21 cellular contexts compared by ENCODE assay signal in the genomic region with DNA sequence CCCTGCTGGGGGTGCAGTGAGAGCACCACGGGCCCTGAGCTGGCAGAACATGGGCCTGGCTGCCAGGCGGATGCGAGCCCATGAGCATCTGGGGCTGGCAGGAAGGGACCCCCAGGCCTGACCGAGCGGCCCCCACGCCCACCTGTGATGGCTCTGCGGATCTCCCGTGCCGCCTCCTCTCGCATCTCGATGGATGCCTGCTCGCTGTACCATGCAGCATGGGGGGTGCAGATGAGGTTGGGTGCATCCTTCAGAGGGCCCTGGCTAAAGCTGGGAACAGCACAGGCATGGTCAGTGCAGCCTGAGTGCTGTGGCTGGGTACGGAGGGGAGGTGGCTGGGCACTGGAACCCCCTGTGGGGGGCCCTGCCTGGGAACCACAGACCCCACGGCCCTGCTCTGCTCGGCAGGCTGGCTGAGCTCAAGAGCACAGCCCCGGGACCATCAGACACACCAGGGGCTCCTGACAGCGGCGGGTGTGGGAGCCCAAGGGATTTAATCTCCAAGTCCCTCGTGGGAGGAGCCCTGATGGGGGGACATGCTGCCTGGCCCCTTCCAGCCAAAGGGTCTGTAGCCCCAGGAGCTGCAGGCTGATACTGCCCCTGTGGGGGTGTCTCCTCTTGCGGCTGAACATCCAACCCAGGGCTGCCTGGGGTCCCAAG. TPM values are rescaled to one million over a fixed set of nuclear protein-coding genes. Genes with fewer than 3 reads are reported as not detected.
DNase-seq lines count a peak whose midpoint lies in the region; ATAC-seq and TF ChIP-seq lines count a peak whose summit lies in the region.
"Had no signal": no experiment of that assay in that cellular context is flagged by ENCODE, and none has a peak within 500 bp of the region (broad histone marks: within the 10 kb centered on the region; RNA-seq: fewer than 3 reads in every experiment).

No MANE protein-coding gene starts in this region.

- DNase-seq in MM.1S (no peak), prostate gland (ENCODE audit: low spot score) (no peak), NCI-H446 (lab: John Stamatoyannopoulos, UW) (no peak), NCI-H2227 treated with DMSO at 0.1 percent for 48 hours (lab: John Stamatoyannopoulos, UW) (no peak), GM19238 (ENCODE audit: insufficient read length, low spot score) (no peak)
- DNase-seq: ACHN; AML-193; CD4-positive, CD25-positive, alpha-beta regulatory T cell; COR-L47; DMS 273 treated with DMSO at 0.1 percent for 48 hours; GF-D8; KBM-7; MV-4-11; NCI-H1694 treated with DMSO at 0.1 percent for 48 hours; NCI-H226; NCI-H524 treated with DMSO at 0.1 percent for 48 hours; PC-3; RPMI8226; SJCRH30 had no signal

- H3K4me3 ChIP-seq in MM.1S (ENCODE audit: low read length) (no peak overlapping the region), gastroesophageal sphincter (no peak overlapping the region), prostate gland (no peak overlapping the region)
- H3K4me3 ChIP-seq: SJCRH30 had no signal

- H3F3A ChIP-seq in MM.1S (ENCODE audit: insufficient read depth, low read length), result peaks cover 38% of the 10 kb centered on the region

- no peaks in the 10 kb centered on the region for H3K9me3 ChIP-seq in MM.1S (replicated peaks; ENCODE audit: insufficient read depth, low read length)
- no peaks in the 10 kb centered on the region for H3K9me3 ChIP-seq in gastroesophageal sphincter
- no peaks in the 10 kb centered on the region for H3K9me3 ChIP-seq in prostate gland
- H3K9me3 ChIP-seq: SJCRH30 had no signal

- TF ChIP-seq POLR2A in gastroesophageal sphincter (IDR thresholded peaks at IDR 0.05) (no peak), prostate gland (IDR thresholded peaks at IDR 0.05) (no peak)

- H3K27me3 ChIP-seq in MM.1S (replicated peaks; ENCODE audit: insufficient read depth, low read length), result no peaks in the 10 kb centered on the region
- H3K27me3 ChIP-seq in gastroesophageal sphincter, result no peaks in the 10 kb centered on the region
- H3K27me3 ChIP-seq in prostate gland (replicated peaks; ENCODE audit: insufficient read depth), result no peaks in the 10 kb centered on the region
- H3K27me3 ChIP-seq: SJCRH30 had no signal

- WGBS in gastroesophageal sphincter (ENCODE audit: low coverage in 1 of 2), 2 donors, result no CpG with 5 or more reads among the region's 20 CpGs
- 86% methylated on average over 18 of the region's 20 CpGs for WGBS in prostate gland

- H3K27ac ChIP-seq in C4-2B (peak overlapping the region; percentile 98), MM.1S (ENCODE audit: low read length) (peak overlapping the region; percentile 96; the same call in 1 of the 2 replicates), gastroesophageal sphincter (peak overlapping the region in 3 of 4 donors; percentile 6 to 79 (median 76)), prostate gland (peak overlapping the region; percentile 16 to 94)
- H3K27ac ChIP-seq: SJCRH30 had no signal

- H2AFZ ChIP-seq in MM.1S (ENCODE audit: low read length), result no peak overlapping the region

- no peaks in the 10 kb centered on the region for H3K9me2 ChIP-seq in MM.1S (replicated peaks; ENCODE audit: insufficient read depth, low read length)

- peaks cover 10% of the 10 kb centered on the region; the same call in 1 of the 2 replicates for H3K36me3 ChIP-seq in MM.1S (replicated peaks; ENCODE audit: insufficient read depth, low read length)
- peaks cover 0 to 67% of the 10 kb centered on the region in 2 donors for H3K36me3 ChIP-seq in gastroesophageal sphincter
- H3K36me3 ChIP-seq in prostate gland, result peaks cover 5 to 8% of the 10 kb centered on the region in 2 donors

- no peak for ATAC-seq in gastroesophageal sphincter
- ATAC-seq: PC-3 had no signal

- no peak overlapping the region for H3K9ac ChIP-seq in MM.1S (ENCODE audit: low read length)

- H3K4me2 ChIP-seq in MM.1S (ENCODE audit: low read depth, low read length), result no peak overlapping the region

- TF ChIP-seq CTCF in C4-2B (conservative IDR thresholded peaks at IDR 0.05) (no peak), MM.1S (IDR thresholded peaks at IDR 0.05; ENCODE audit: low read length) (no peak), gastroesophageal sphincter (IDR thresholded peaks at IDR 0.05) (no peak), prostate gland (IDR thresholded peaks at IDR 0.05) (no peak)

- intact Hi-C loops in prostate gland (cut with DNase I), result loop anchor here (5.0 kb wide), 1 partner anchor 41 kb away; a partner anchor contains a TSS

- peaks cover 36% of the 10 kb centered on the region for H3K79me2 ChIP-seq in MM.1S (ENCODE audit: low read length)

- H3K4me1 ChIP-seq in MM.1S (ENCODE audit: low read length), result peaks cover 43% of the 10 kb centered on the region
- peaks cover 9 to 80% (median 48%) of the 10 kb centered on the region in 3 donors for H3K4me1 ChIP-seq in gastroesophageal sphincter
- peaks cover 49% of the 10 kb centered on the region for H3K4me1 ChIP-seq in prostate gland (replicated peaks)

- no peaks in the 10 kb centered on the region for H4K20me1 ChIP-seq in MM.1S (ENCODE audit: insufficient read depth, low read length)

- TF ChIP-seq EP300 in gastroesophageal sphincter (IDR thresholded peaks at IDR 0.05), result no peak

RNA-seq across cellular contexts. Expression of a gene that starts 35.5 kb away (rescaled TPM):
- total RNA-seq in gastroesophageal sphincter, result 100 to 1,000 TPM; 126 to 271 (median 164) TPM
- total RNA-seq in prostate gland, result 100 to 1,000 TPM; 173 to 264 TPM

RNA-seq across cellular contexts. Expression of a gene that starts 41.1 kb away (rescaled TPM):
- 10 to 100 TPM; 16.3 to 72.5 (median 55.0) TPM for total RNA-seq in gastroesophageal sphincter
- total RNA-seq in prostate gland, result 100 to 1,000 TPM; 107 to 134 TPM
